Comparison of ENCODE assay signal across 14 cellular contexts in the genomic region with DNA sequence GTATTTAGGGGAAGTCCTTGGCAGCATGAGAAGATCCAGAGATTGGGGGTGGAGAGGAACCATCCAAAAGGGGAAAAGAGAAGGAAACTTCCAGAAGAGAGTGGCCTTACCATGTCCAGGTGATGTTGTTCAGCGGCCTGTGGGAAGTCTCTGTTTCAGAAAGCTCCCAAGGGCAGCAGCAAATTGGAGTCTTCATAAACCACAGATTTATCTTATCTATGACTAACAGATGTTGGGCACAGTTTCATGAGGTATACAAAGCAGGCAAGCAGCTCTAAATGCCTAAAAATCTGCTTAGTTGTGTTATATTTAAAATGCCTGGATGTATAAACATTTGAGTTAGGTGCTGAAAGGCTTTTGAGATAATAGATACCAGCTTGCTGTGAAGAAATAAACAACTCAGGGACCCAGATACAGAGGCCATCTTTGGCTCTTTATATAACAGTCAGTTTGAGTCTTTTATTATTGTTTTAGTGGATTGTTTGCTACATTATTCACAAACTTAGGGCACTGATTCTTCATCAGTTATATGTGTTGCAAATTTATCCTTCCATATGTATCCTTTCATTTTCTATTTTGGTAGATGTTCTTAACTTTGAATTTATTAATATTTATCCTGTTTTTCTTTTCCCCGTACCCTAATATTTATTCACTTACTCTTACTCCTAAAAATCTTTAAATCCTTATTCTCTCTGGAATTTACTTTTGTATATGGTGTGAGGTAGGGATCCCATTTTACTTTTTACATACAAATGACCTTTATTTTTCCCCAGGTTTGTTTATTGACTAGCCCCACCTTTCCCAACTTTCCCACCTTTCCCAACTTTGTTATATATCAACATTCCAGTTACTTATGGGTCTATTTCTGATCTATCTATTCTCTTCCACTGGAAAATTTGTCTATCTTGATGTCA. TPM values are rescaled to one million over a fixed set of nuclear protein-coding genes. Genes with fewer than 3 reads are reported as not detected.
DNase-seq lines count a peak whose midpoint lies in the region; ATAC-seq, FAIRE-seq and TF ChIP-seq lines count a peak whose summit lies in the region.
"Had no signal": no experiment of that assay in that cellular context is flagged by ENCODE, and none has a peak within 500 bp of the region (broad histone marks: within the 10 kb centered on the region; RNA-seq: fewer than 3 reads in every experiment).

No MANE protein-coding gene starts in this region.

- DNase-seq in DND-41 (no peak), Karpas-422 (no peak), astrocyte (ENCODE audit: low read depth) (peak; percentile 32), natural killer cell (no peak), GM12892 (ENCODE audit: insufficient read length) (no peak), endothelial cell (ENCODE audit: low spot score) (no peak), aorta (no peak)
- DNase-seq: COR-L47; gastrocnemius medialis; NCI-H2029 treated with DMSO at 0.1 percent for 48 hours; ovary; PC-9; stimulated activated CD4-positive, alpha-beta T cell treated with anti-CD3 and anti-CD28 coated beads, Interleukin-12 subunit alpha, Interleukin-12 subunit beta, amount 100 ng/mL, for 4 hours had no signal

- H2AFZ ChIP-seq in DND-41 (ENCODE audit: low read depth, low read length) (peak overlapping the region; percentile 100), Karpas-422 (ENCODE audit: low read length) (peak overlapping the region; percentile 82), astrocyte (ENCODE audit: low read depth, low read length) (no peak overlapping the region)

- H4K20me1 ChIP-seq in DND-41 (ENCODE audit: insufficient read depth, low read length) (peaks cover 20% of the 10 kb centered on the region; the same call in 1 of the 2 replicates), Karpas-422 (ENCODE audit: insufficient read depth, low read depth, low read length) (peaks cover 9% of the 10 kb centered on the region; the same call in 1 of the 2 replicates), astrocyte (ENCODE audit: insufficient read depth, low read length) (peaks cover 21% of the 10 kb centered on the region)

- ATAC-seq in DND-41 (ENCODE audit: insufficient read depth, low read depth) (no peak), natural killer cell (no peak), aorta (ENCODE audit: low FRiP score) (no peak)
- ATAC-seq: gastrocnemius medialis had no signal

- peaks cover 36% of the 10 kb centered on the region for H3K79me2 ChIP-seq in DND-41 (ENCODE audit: insufficient read depth, low read length)
- peaks cover 33% of the 10 kb centered on the region for H3K79me2 ChIP-seq in Karpas-422 (ENCODE audit: low read length)
- H3K79me2 ChIP-seq in astrocyte (ENCODE audit: insufficient read depth, low read length) = peaks cover 31% of the 10 kb centered on the region

- H3K9ac ChIP-seq in DND-41 (ENCODE audit: low read depth, low read length) (no peak overlapping the region), Karpas-422 (ENCODE audit: low read length) (no peak overlapping the region), astrocyte (ENCODE audit: low read length) (no peak overlapping the region)

- H3K4me1 ChIP-seq in DND-41 (ENCODE audit: insufficient read depth, low read length) (peaks cover 27% of the 10 kb centered on the region), Karpas-422 (ENCODE audit: low read length) (peaks cover 32% of the 10 kb centered on the region), astrocyte (ENCODE audit: insufficient read depth, low read length) (peaks cover 16% of the 10 kb centered on the region), aorta (ENCODE audit: control insufficient read depth in 1 of 2, insufficient read depth in 2 of 2, low read length in 2 of 2) (peaks cover 0 to 4% of the 10 kb centered on the region in 2 donors)

- H3K4me1 Mint-ChIP-seq in astrocyte (ENCODE audit: low read depth, unreplicated experiment) = peaks cover 16% of the 10 kb centered on the region
- H3K4me1 Mint-ChIP-seq in natural killer cell = peaks cover 9 to 16% of the 10 kb centered on the region in 2 donors
- peaks cover 16% of the 10 kb centered on the region for H3K4me1 Mint-ChIP-seq in endothelial cell (ENCODE audit: unreplicated experiment)

- intact Hi-C loops in natural killer cell (cut with micrococcal nuclease) (loop anchor here (5.0 kb wide), 1 partner anchor 72 kb away; a partner anchor contains a TSS), aorta (cut with DNase I) (no loop called here)

- H3K27ac Mint-ChIP-seq in astrocyte (ENCODE audit: unreplicated experiment) (no peak overlapping the region), natural killer cell (peak overlapping the region; percentile 89 to 94), endothelial cell (ENCODE audit: unreplicated experiment) (no peak overlapping the region)

- H3K9me2 ChIP-seq in Karpas-422 (replicated peaks; ENCODE audit: insufficient read depth, low read length) = no peaks in the 10 kb centered on the region

- H3K27me3 Mint-ChIP-seq in astrocyte (ENCODE audit: low read depth, unreplicated experiment) (peaks cover 5% of the 10 kb centered on the region), natural killer cell (ENCODE audit: low read depth in 2 of 2) (peaks cover 13 to 15% of the 10 kb centered on the region in 2 donors), endothelial cell (ENCODE audit: unreplicated experiment) (peaks cover 2% of the 10 kb centered on the region)

- WGBS in aorta, 2 donors = 52 to 94% methylated on average over 1 to 2 of the region's 2 CpGs

- no peak overlapping the region for H3K4me3 ChIP-seq in DND-41 (ENCODE audit: low read depth in 1 of 2, low read length in 2 of 2)
- no peak overlapping the region for H3K4me3 ChIP-seq in Karpas-422 (ENCODE audit: low read length)
- no peak overlapping the region for H3K4me3 ChIP-seq in astrocyte (ENCODE audit: insufficient read depth, low read depth, low read length)
- no peak overlapping the region for H3K4me3 ChIP-seq in aorta (ENCODE audit: low read length in 2 of 2)
- H3K4me3 ChIP-seq: gastrocnemius medialis, ovary, PC-9 had no signal

- peaks cover 7% of the 10 kb centered on the region for H3K27me3 ChIP-seq in DND-41 (ENCODE audit: insufficient read depth, low read length, poor library complexity)
- H3K27me3 ChIP-seq in Karpas-422 (ENCODE audit: low read length) = no peaks in the 10 kb centered on the region
- no peaks in the 10 kb centered on the region for H3K27me3 ChIP-seq in astrocyte (ENCODE audit: insufficient read depth, low read length)
- no peaks in the 10 kb centered on the region for H3K27me3 ChIP-seq in aorta (ENCODE audit: control insufficient read depth in 1 of 2, insufficient read depth in 2 of 2, low read length in 1 of 2)
- H3K27me3 ChIP-seq: gastrocnemius medialis, ovary had no signal

- H3K27ac ChIP-seq in DND-41 (ENCODE audit: low read length) = no peak overlapping the region
- no peak overlapping the region for H3K27ac ChIP-seq in Karpas-422 (ENCODE audit: low read length)
- H3K27ac ChIP-seq in astrocyte (ENCODE audit: low read depth, low read length) = no peak overlapping the region
- H3K27ac ChIP-seq in aorta (ENCODE audit: low read depth in 1 of 2, low read length in 2 of 2) = no peak overlapping the region
- H3K27ac ChIP-seq: gastrocnemius medialis, ovary, PC-9 had no signal

- TF ChIP-seq POLR2A in GM12892 (IDR thresholded peaks at IDR 0.05; ENCODE audit: low read depth, low read length) = no peak

- TF ChIP-seq CTCF in DND-41 (IDR thresholded peaks at IDR 0.05; ENCODE audit: borderline replicate concordance, extremely low read depth, low read length, poor library complexity, severe bottlenecking) (no peak), astrocyte (IDR thresholded peaks at IDR 0.05; ENCODE audit: insufficient read depth, low read depth, low read length) (no peak), natural killer cell (IDR thresholded peaks at IDR 0.05) (no peak), endothelial cell (IDR thresholded peaks at IDR 0.05; ENCODE audit: unreplicated experiment) (no peak)

- H3K4me3 Mint-ChIP-seq in astrocyte (ENCODE audit: unreplicated experiment) = no peak overlapping the region
- peak overlapping the region; percentile 95 for H3K4me3 Mint-ChIP-seq in natural killer cell
- H3K4me3 Mint-ChIP-seq in endothelial cell (ENCODE audit: unreplicated experiment) = no peak overlapping the region

- H3K36me3 ChIP-seq in DND-41 (ENCODE audit: insufficient read depth, low read length) (peaks cover 11% of the 10 kb centered on the region; the same call in 1 of the 2 replicates), Karpas-422 (ENCODE audit: insufficient read depth, low read length) (peaks cover 11% of the 10 kb centered on the region), astrocyte (ENCODE audit: insufficient read depth, low read length) (peaks cover 2% of the 10 kb centered on the region), aorta (ENCODE audit: control insufficient read depth in 1 of 2, insufficient read depth in 2 of 2, low read length in 1 of 2) (no peaks in the 10 kb centered on the region)
- H3K36me3 ChIP-seq: gastrocnemius medialis, ovary had no signal

- FAIRE-seq in astrocyte (lab: Jason Lieb, UNC) (no peak), GM12892 (lab: Jason Lieb, UNC) (no peak)
- FAIRE-seq: H1 had no signal

- H3K36me3 Mint-ChIP-seq in astrocyte (ENCODE audit: low read depth, unreplicated experiment) = no peaks in the 10 kb centered on the region
- H3K36me3 Mint-ChIP-seq in natural killer cell = peaks cover 6% of the 10 kb centered on the region
- H3K36me3 Mint-ChIP-seq in endothelial cell (ENCODE audit: low read depth, unreplicated experiment) = peaks cover 3% of the 10 kb centered on the region

- H3K9me3 Mint-ChIP-seq in astrocyte (ENCODE audit: unreplicated experiment) (peaks cover 4% of the 10 kb centered on the region), natural killer cell (no peaks in the 10 kb centered on the region), endothelial cell (ENCODE audit: unreplicated experiment) (no peaks in the 10 kb centered on the region)

- H3K9me3 ChIP-seq in DND-41 (ENCODE audit: insufficient read depth, low read length, severe bottlenecking) (peaks cover 9% of the 10 kb centered on the region), Karpas-422 (ENCODE audit: low read length) (peaks cover 6% of the 10 kb centered on the region; the same call in 1 of the 2 replicates), astrocyte (ENCODE audit: insufficient read depth, low read depth, low read length) (no peaks in the 10 kb centered on the region), aorta (ENCODE audit: control insufficient read depth, low read length) (no peaks in the 10 kb centered on the region)
- H3K9me3 ChIP-seq: ovary had no signal

- H3K4me2 ChIP-seq in DND-41 (ENCODE audit: insufficient read depth, low read length) = no peak overlapping the region
- no peak overlapping the region for H3K4me2 ChIP-seq in Karpas-422 (ENCODE audit: low read depth, low read length, poor library complexity, severe bottlenecking)
- H3K4me2 ChIP-seq in astrocyte (ENCODE audit: low read length) = no peak overlapping the region

RNA-seq across cellular contexts. Expression of a gene that starts 21.4 kb away (rescaled TPM):
- 140 and 144 TPM in 2 replicates for total RNA-seq in Karpas-422 (2014; rRNA removed; shearing (Covaris generic); ENCODE audit: low replicate concordance)
- total RNA-seq in astrocyte = 275 and 278 TPM in 2 replicates
- total RNA-seq in natural killer cell = 100 to 1,000 TPM; 260 to 281 (median 265) TPM
- 116 TPM for polyA plus RNA-seq in GM12892 (2012; ENCODE audit: missing spikeins)
- total RNA-seq in endothelial cell (ENCODE audit: unreplicated experiment) = 156 TPM
- 100 to 1,000 TPM; 125 to 138 TPM for total RNA-seq in aorta
- polyA plus RNA-seq in aorta = 10 to 100 TPM; 22.9 to 33.7 TPM

Comparison
In these comparisons a context has a peak if more than half of its experiments do, and no peak if none do; other contexts are left out.
1. H3K27ac Mint-ChIP-seq: peak in natural killer cell (2 of 2); none in astrocyte (single experiment) and endothelial cell (single experiment).